In the genomic region with DNA sequence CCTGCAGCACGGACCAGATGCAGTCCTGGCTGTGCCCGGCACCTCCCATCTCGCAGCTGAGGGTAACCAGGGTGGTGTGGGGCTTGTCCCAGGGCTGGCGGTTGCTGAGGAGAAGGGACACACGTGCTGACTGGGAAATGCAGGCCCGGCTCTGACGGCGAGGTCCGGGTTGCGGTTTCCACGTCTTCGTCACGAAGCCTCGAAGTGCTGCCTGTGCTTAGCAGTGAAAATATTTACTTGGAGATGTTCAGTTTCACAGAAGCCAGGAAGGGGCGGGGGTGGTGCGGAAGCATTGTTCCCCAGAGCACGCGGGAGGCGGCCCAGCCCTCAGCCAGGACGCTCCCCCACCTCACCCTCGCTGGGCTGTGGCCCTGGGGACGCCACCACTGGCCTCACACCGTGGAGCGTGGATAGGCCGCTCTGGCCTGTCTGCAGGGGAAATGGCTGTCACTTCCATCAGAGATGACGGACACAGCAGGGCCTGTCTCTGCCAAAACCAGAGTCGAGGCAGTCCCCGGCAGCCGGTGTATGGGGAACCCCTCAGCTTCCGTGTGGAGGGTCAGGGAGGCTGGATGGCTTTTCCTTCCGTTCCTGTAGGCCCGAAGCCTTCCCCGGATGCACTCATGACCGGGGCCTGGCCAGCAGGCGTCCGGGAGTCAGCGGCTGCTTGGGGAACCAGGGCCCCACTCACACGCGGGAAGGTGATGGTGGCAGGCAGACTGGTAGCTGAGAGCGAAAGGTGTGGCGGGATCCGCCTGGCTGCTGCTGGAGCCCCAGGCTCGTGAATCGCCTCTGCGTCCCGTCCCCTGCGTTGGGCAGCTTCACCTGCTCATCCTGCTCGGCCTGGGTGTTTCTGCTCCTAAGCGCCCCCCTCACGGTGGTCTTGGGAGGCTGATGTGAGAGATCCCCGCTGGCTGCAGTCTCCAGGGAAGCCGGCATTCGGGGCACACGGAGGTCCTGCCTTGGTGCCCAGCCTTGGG, we compare ENCODE assay signal across 9 cellular contexts. TPM values are rescaled to one million over a fixed set of nuclear protein-coding genes. Genes with fewer than 3 reads are reported as not detected.
A peak's percentile ranks its signal among the peaks of the same experiment; 100 is the strongest.
DNase-seq lines count a peak whose midpoint lies in the region; ATAC-seq and TF ChIP-seq lines count a peak whose summit lies in the region.
"Had no signal": no experiment of that assay in that cellular context is flagged by ENCODE, and none has a peak within 500 bp of the region (broad histone marks: within the 10 kb centered on the region; RNA-seq: fewer than 3 reads in every experiment).

No MANE protein-coding gene starts in this region.

- no peak for TF ChIP-seq CTCF in glutamatergic neuron (IDR thresholded peaks at IDR 0.05; ENCODE audit: partially characterized antibody, unreplicated experiment)

- H3K9me3 Mint-ChIP-seq in glutamatergic neuron (ENCODE audit: unreplicated experiment) = peaks cover 3% of the 10 kb centered on the region

- no peak overlapping the region for H3K4me3 Mint-ChIP-seq in glutamatergic neuron (ENCODE audit: unreplicated experiment)

- H3K36me3 Mint-ChIP-seq in glutamatergic neuron (ENCODE audit: unreplicated experiment) = no peaks in the 10 kb centered on the region

- H3K27ac Mint-ChIP-seq in glutamatergic neuron (ENCODE audit: unreplicated experiment) = no peak overlapping the region

- no peaks in the 10 kb centered on the region for H3K27me3 Mint-ChIP-seq in glutamatergic neuron (ENCODE audit: unreplicated experiment)

- peaks cover 1% of the 10 kb centered on the region for H3K4me1 Mint-ChIP-seq in glutamatergic neuron (ENCODE audit: low read depth, unreplicated experiment)

- intact Hi-C loops in left cardiac atrium (cut with DNase I) = no loop called here

- peak; percentile 49 for DNase-seq in GF-D8 (lab: John Stamatoyannopoulos, UW)
- peak; percentile 47 for DNase-seq in activated T-helper 1 cell treated with Interleukin-2 at 50 U/mL for 16 hours (ENCODE audit: low read depth)
- peak; percentile 92 for DNase-seq in left cardiac atrium
- peak; percentile 35 to 40 for DNase-seq in stimulated activated CD4-positive, alpha-beta T cell treated with anti-CD3 and anti-CD28 coated beads, Interleukin-15, amount 100 ng/mL, for 48 hours (ENCODE audit: low read depth in 2 of 2)
- no peak for DNase-seq in glutamatergic neuron
- DNase-seq in ecto neural progenitor cell (ENCODE audit: low spot score) = no peak
- no peak for DNase-seq in hippocampal formation (lab: John Stamatoyannopoulos, UW)

- peak; percentile 63 to 74 for ATAC-seq in left cardiac atrium
- no peak for ATAC-seq in HG03045 (IDR thresholded peaks at IDR 0.05; ENCODE audit: unreplicated experiment)
- ATAC-seq: HCT116 had no signal

RNA-seq across cellular contexts. Expression of a gene that starts 14.7 kb away (rescaled TPM):
- 10 to 100 TPM; 18.1 to 20.3 TPM for total RNA-seq in left cardiac atrium
- total RNA-seq in glutamatergic neuron (ENCODE audit: unreplicated experiment) = 31.9 TPM

Comparison
In these comparisons a context has a peak if more than half of its experiments do, and no peak if none do; other contexts are left out.
1. DNase-seq: peak in GF-D8 (single experiment), activated T-helper 1 cell treated with Interleukin-2 at 50 U/mL for 16 hours (single experiment), left cardiac atrium (single experiment) and stimulated activated CD4-positive, alpha-beta T cell treated with anti-CD3 and anti-CD28 coated beads, Interleukin-15, amount 100 ng/mL, for 48 hours (2 of 2); none in glutamatergic neuron (single experiment), ecto neural progenitor cell (single experiment) and hippocampal formation (0 of 2).